13 cellular contexts compared by ENCODE assay signal in genomic region chrX:41027388-41027787, GRCh38. TPM values are rescaled to one million over a fixed set of nuclear protein-coding genes. Genes with fewer than 3 reads are reported as not detected.
DNase-seq lines count a peak whose midpoint lies in the region; FAIRE-seq and TF ChIP-seq lines count a peak whose summit lies in the region.
"Had no signal": no experiment of that assay in that cellular context is flagged by ENCODE, and none has a peak within 500 bp of the region (broad histone marks: within the 10 kb centered on the region; RNA-seq: fewer than 3 reads in every experiment).

No MANE protein-coding gene starts in this region.

- H3K4ac ChIP-seq in mesenchymal stem cell (ENCODE audit: low read depth in 1 of 2, low read length in 2 of 2), result no peak overlapping the region

- no peaks in the 10 kb centered on the region for H3K79me1 ChIP-seq in mesenchymal stem cell (replicated peaks; ENCODE audit: low read length, poor library complexity, severe bottlenecking)

- WGBS in mesenchymal stem cell, result no CpG with 5 or more reads among the region's 8 CpGs
- 31% methylated on average over 8 of the region's 8 CpGs for WGBS in suprapubic skin

- H3K14ac ChIP-seq in mesenchymal stem cell (ENCODE audit: low read length in 2 of 2), result no peak overlapping the region

- no peak overlapping the region for H3K4me3 ChIP-seq in choroid plexus epithelial cell (ENCODE audit: low read depth, low read length)
- H3K4me3 ChIP-seq in mesenchymal stem cell (ENCODE audit: insufficient read depth in 1 of 2, low read depth in 1 of 2, low read length in 2 of 2), result peak overlapping the region in 1 of 2 experiments; percentile 46
- H3K4me3 ChIP-seq in suprapubic skin, result no peak overlapping the region

- no peak overlapping the region for H4K91ac ChIP-seq in mesenchymal stem cell (ENCODE audit: low read length)

- H3K9me3 ChIP-seq in mesenchymal stem cell (ENCODE audit: control insufficient read depth, low read length), result peaks cover 5% of the 10 kb centered on the region
- H3K9me3 ChIP-seq in suprapubic skin, result no peaks in the 10 kb centered on the region

- H2BK12ac ChIP-seq in mesenchymal stem cell (ENCODE audit: low read length in 2 of 2), result no peak overlapping the region

- no peak overlapping the region for H2AK5ac ChIP-seq in mesenchymal stem cell (ENCODE audit: low read length, severe bottlenecking)

- no peak for TF ChIP-seq CTCF in choroid plexus epithelial cell (conservative IDR thresholded peaks at IDR 0.05; ENCODE audit: low read depth, low read length)
- no peak for TF ChIP-seq CTCF in suprapubic skin (IDR thresholded peaks at IDR 0.05)

- H3K27me3 ChIP-seq in mesenchymal stem cell (ENCODE audit: control insufficient read depth in 1 of 2, insufficient read depth in 1 of 2, low read length in 2 of 2) (peaks cover 0 to 36% of the 10 kb centered on the region in 2 experiments), suprapubic skin (no peaks in the 10 kb centered on the region)

- H3K27ac ChIP-seq in mesenchymal stem cell (ENCODE audit: low read length, poor library complexity, severe bottlenecking), result peak overlapping the region; percentile 69
- H3K27ac ChIP-seq in suprapubic skin, result no peak overlapping the region

- H3K23ac ChIP-seq in mesenchymal stem cell (ENCODE audit: low read length in 2 of 2), result no peak overlapping the region

- no peak for FAIRE-seq in GM12891 (lab: Jason Lieb, UNC)
- FAIRE-seq: D721Med, GM18507 had no signal

- H2BK120ac ChIP-seq in mesenchymal stem cell (ENCODE audit: low read depth, low read length), result no peak overlapping the region

- no peak overlapping the region for H4K8ac ChIP-seq in mesenchymal stem cell (ENCODE audit: low read length)

- H2BK15ac ChIP-seq in mesenchymal stem cell (ENCODE audit: low read depth, poor library complexity, severe bottlenecking), result no peak overlapping the region

- TF ChIP-seq POLR2A in GM12891 (IDR thresholded peaks at IDR 0.05; ENCODE audit: low read depth, low read length), result no peak
- no peak for TF ChIP-seq POLR2A in suprapubic skin (IDR thresholded peaks at IDR 0.05)

- no peak for TF ChIP-seq EP300 in suprapubic skin (IDR thresholded peaks at IDR 0.05)

- no peak overlapping the region for H2BK5ac ChIP-seq in mesenchymal stem cell (ENCODE audit: low read depth, low read length, poor library complexity, severe bottlenecking)

- no peaks in the 10 kb centered on the region for H3K36me3 ChIP-seq in mesenchymal stem cell (ENCODE audit: control insufficient read depth in 1 of 2, insufficient read depth in 2 of 2, low read depth in 1 of 2, low read length in 2 of 2)
- H3K36me3 ChIP-seq in suprapubic skin, result no peaks in the 10 kb centered on the region

- H3K4me2 ChIP-seq in mesenchymal stem cell (ENCODE audit: low read length, poor library complexity, severe bottlenecking), result no peak overlapping the region

- H3K4me1 ChIP-seq in mesenchymal stem cell (ENCODE audit: control insufficient read depth, insufficient read depth, low read depth, low read length) (peaks cover 1% of the 10 kb centered on the region), suprapubic skin (peaks cover 5% of the 10 kb centered on the region)

- peak overlapping the region; percentile 84 for H3K9ac ChIP-seq in mesenchymal stem cell (ENCODE audit: low read length)

- no peak overlapping the region for H3K18ac ChIP-seq in mesenchymal stem cell (ENCODE audit: low read depth in 1 of 2, low read length in 2 of 2)

- DNase-seq in AG20443 (ENCODE audit: low spot score), result peak; percentile 36
- peak; percentile 7 for DNase-seq in NCI-H146 treated with DMSO at 0.1 percent for 48 hours (lab: John Stamatoyannopoulos, UW; ENCODE audit: unreplicated experiment)
- DNase-seq in choroid plexus epithelial cell (ENCODE audit: low read depth), result peak; percentile 89
- peak; percentile 42 for DNase-seq in mesenchymal stem cell
- DNase-seq in GM12891 (ENCODE audit: insufficient read length, low spot score), result no peak
- no peak for DNase-seq in suprapubic skin (ENCODE audit: low spot score in 2 of 2)
- DNase-seq in NCI-H2107 (lab: John Stamatoyannopoulos, UW), result no peak
- DNase-seq in germinal center (ENCODE audit: low spot score), result no peak
- DNase-seq: central memory CD4-positive, alpha-beta T cell; natural killer cell; stimulated activated CD4-positive, alpha-beta T cell treated with anti-CD3 and anti-CD28 coated beads, Interleukin-4, amount 100 ng/mL, for 1 hour had no signal

- H2AFZ ChIP-seq in mesenchymal stem cell (ENCODE audit: low read depth, low read length), result no peak overlapping the region

TF ChIP-seq in GM12891, 5 proteins besides CTCF, POLR2A, EP300 and RAD21:
- TF ChIP-seq TAF1 (IDR thresholded peaks at IDR 0.05; ENCODE audit: low read depth, low read length) (no peak), SPI1 (IDR thresholded peaks at IDR 0.05; ENCODE audit: low read depth, low read length) (no peak), POLR2AphosphoS5 (IDR thresholded peaks at IDR 0.05; ENCODE audit: low read depth, low read length) (no peak), POU2F2 (IDR thresholded peaks at IDR 0.05; ENCODE audit: low read depth, low read length) (no peak), PAX5 (IDR thresholded peaks at IDR 0.05; ENCODE audit: insufficient read depth, low read length, severe bottlenecking) (no peak)

RNA-seq across cellular contexts. Expression of gene USP9X, which starts 57.9 kb away (rescaled TPM):
- 18.5 TPM for polyA plus RNA-seq in mesenchymal stem cell (2013, experiment 1 of 2)
- 18.1 TPM for polyA plus RNA-seq in mesenchymal stem cell (2013, experiment 2 of 2)
- polyA plus RNA-seq in GM12891 (2012; ENCODE audit: low read depth, missing spikeins), result 12.6 TPM
- total RNA-seq in suprapubic skin, result 10 to 100 TPM; 57.2 to 85.9 (median 65.2) TPM

Comparison
In these comparisons a context has a peak if more than half of its experiments do, and no peak if none do; other contexts are left out.
1. DNase-seq: peak in AG20443 (single experiment), NCI-H146 treated with DMSO at 0.1 percent for 48 hours (single experiment), choroid plexus epithelial cell (single experiment) and mesenchymal stem cell (single experiment); none in GM12891 (single experiment), suprapubic skin (0 of 2), NCI-H2107 (single experiment) and germinal center (single experiment).